Comparison of ENCODE assay signal across 24 cellular contexts in genomic region chr15:86193716-86194408, GRCh38.
"Had no signal": no experiment of that assay in that cellular context is flagged by ENCODE, and none has a peak within 500 bp of the region (broad histone marks: within the 10 kb centered on the region; RNA-seq: fewer than 3 reads in every experiment).

No MANE protein-coding gene starts in this region.

- H3K36me3 Mint-ChIP-seq: activated naive CD4-positive, alpha-beta T cell treated with anti-CD3 and anti-CD28 coated beads, Interleukin-2, amount 10 ng/mL, durations not matched to agents 7 days and 5 days; stimulated activated effector memory CD8-positive, alpha-beta T cell treated with anti-CD3 and anti-CD28 coated beads, Interleukin-12 subunit alpha, Interleukin-12 subunit beta, amount 100 ng/mL, for 72 hours; type B pancreatic cell had no signal

- H3K27ac ChIP-seq: breast epithelium, coronary artery, heart right ventricle, testis had no signal

- H3K4me1 Mint-ChIP-seq: activated naive CD4-positive, alpha-beta T cell treated with anti-CD3 and anti-CD28 coated beads, Interleukin-2, amount 10 ng/mL, durations not matched to agents 7 days and 5 days; activated naive CD8-positive, alpha-beta T cell treated with anti-CD3 and anti-CD28 coated beads, Interleukin-2, amount 50 U/mL, for 24 hours; stimulated activated effector memory CD8-positive, alpha-beta T cell treated with anti-CD3 and anti-CD28 coated beads, Interleukin-12 subunit alpha, Interleukin-12 subunit beta, amount 100 ng/mL, for 72 hours had no signal

- H3K27me3 ChIP-seq: breast epithelium, stomach, testis had no signal

- H3K27ac Mint-ChIP-seq: activated naive CD4-positive, alpha-beta T cell treated with anti-CD3 and anti-CD28 coated beads, Interleukin-2, amount 10 ng/mL, durations not matched to agents 7 days and 5 days; activated naive CD8-positive, alpha-beta T cell treated with anti-CD3 and anti-CD28 coated beads, Interleukin-2, amount 50 U/mL, for 24 hours; nephron; stimulated activated effector memory CD8-positive, alpha-beta T cell treated with anti-CD3 and anti-CD28 coated beads, Interleukin-12 subunit alpha, Interleukin-12 subunit beta, amount 100 ng/mL, for 72 hours; type B pancreatic cell had no signal

- H3K4me1 ChIP-seq: breast epithelium, heart right ventricle, stomach, testis had no signal

- DNase-seq: activated CD4-positive, alpha-beta T cell treated with anti-CD3 and anti-CD28 coated beads, Interleukin-2, amount 50 U/mL, for 1 hour; activated CD4-positive, CD25-positive, alpha-beta regulatory T cell treated with anti-CD3 and anti-CD28 coated beads, Interleukin-2, amount 50 U/mL, for 72 hours; activated CD8-positive, alpha-beta memory T cell treated with anti-CD3 and anti-CD28 coated beads, Interleukin-2, amount 50 U/mL, for 48 hours; activated effector memory CD4-positive, alpha-beta T cell treated with Interleukin-2 at 50 U/mL for 16 hours; activated naive CD4-positive, alpha-beta T cell treated with anti-CD3 and anti-CD28 coated beads, Interleukin-2, amount 10 ng/mL, durations not matched to agents 7 days and 5 days; activated naive CD8-positive, alpha-beta T cell treated with anti-CD3 and anti-CD28 coated beads, Interleukin-2, amount 50 U/mL, for 24 hours; activated T-cell treated with anti-CD3 and anti-CD28 coated beads, Interleukin-2, amount 50 U/mL, for 48 hours; aorta; erythroblast; heart right ventricle; mesendoderm; nucleus accumbens; posterior cingulate gyrus; retina; small intestine; stimulated activated CD4-positive, alpha-beta T cell treated with anti-CD3 and anti-CD28 coated beads, Interleukin-4, amount 100 ng/mL, for 24 hours; stomach; T1000; testis had no signal

- H3K9me3 Mint-ChIP-seq: activated naive CD4-positive, alpha-beta T cell treated with anti-CD3 and anti-CD28 coated beads, Interleukin-2, amount 10 ng/mL, durations not matched to agents 7 days and 5 days; activated naive CD8-positive, alpha-beta T cell treated with anti-CD3 and anti-CD28 coated beads, Interleukin-2, amount 50 U/mL, for 24 hours; nephron; stimulated activated effector memory CD8-positive, alpha-beta T cell treated with anti-CD3 and anti-CD28 coated beads, Interleukin-12 subunit alpha, Interleukin-12 subunit beta, amount 100 ng/mL, for 72 hours; type B pancreatic cell had no signal

- H3K4me3 Mint-ChIP-seq: activated naive CD4-positive, alpha-beta T cell treated with anti-CD3 and anti-CD28 coated beads, Interleukin-2, amount 10 ng/mL, durations not matched to agents 7 days and 5 days; activated naive CD8-positive, alpha-beta T cell treated with anti-CD3 and anti-CD28 coated beads, Interleukin-2, amount 50 U/mL, for 24 hours; nephron; stimulated activated effector memory CD8-positive, alpha-beta T cell treated with anti-CD3 and anti-CD28 coated beads, Interleukin-12 subunit alpha, Interleukin-12 subunit beta, amount 100 ng/mL, for 72 hours; type B pancreatic cell had no signal

- H3K36me3 ChIP-seq: breast epithelium, heart right ventricle, stomach had no signal

- ATAC-seq: activated naive CD8-positive, alpha-beta T cell treated with anti-CD3 and anti-CD28 coated beads, Interleukin-2, amount 50 U/mL, for 24 hours; heart right ventricle; stimulated activated effector memory CD8-positive, alpha-beta T cell treated with anti-CD3 and anti-CD28 coated beads, Interleukin-12 subunit alpha, Interleukin-12 subunit beta, amount 100 ng/mL, for 72 hours had no signal

- H3K9me3 ChIP-seq: breast epithelium, heart right ventricle, stomach, testis had no signal

- H3K4me3 ChIP-seq: coronary artery, stomach, testis had no signal
